In the genomic region with DNA sequence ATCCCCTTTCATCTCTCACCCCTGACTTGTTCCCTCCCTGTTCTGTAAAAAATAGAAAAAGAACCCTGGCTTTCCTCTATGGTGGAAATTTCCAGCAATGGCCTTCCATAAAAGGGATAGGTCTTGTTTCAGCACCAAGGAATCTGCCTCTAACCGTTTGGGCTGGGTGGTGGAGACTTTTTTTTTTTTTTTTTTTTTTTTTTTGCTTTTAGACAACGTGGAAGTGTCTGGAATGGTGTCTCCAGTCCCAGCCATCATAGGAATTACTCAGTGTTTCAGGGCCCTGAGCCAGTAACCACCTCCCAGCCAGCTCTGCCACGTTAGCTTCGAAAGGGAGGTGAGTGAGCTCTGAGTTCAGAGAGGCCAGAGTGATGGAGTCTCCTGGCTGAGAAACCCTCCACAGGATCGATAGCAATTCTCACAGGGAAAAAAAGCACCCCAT, we compare ENCODE assay signal across 9 cellular contexts.
DNase-seq lines count a peak whose midpoint lies in the region; ATAC-seq and TF ChIP-seq lines count a peak whose summit lies in the region.
"Had no signal": no experiment of that assay in that cellular context is flagged by ENCODE, and none has a peak within 500 bp of the region (broad histone marks: within the 10 kb centered on the region; RNA-seq: fewer than 3 reads in every experiment).

No MANE protein-coding gene starts in this region.

- H2AFZ ChIP-seq in PC-3 (ENCODE audit: low read length), result peak overlapping the region; percentile 25; the same call in 1 of the 2 replicates

- H3K27ac ChIP-seq in PC-3 (ENCODE audit: low read length) (no peak overlapping the region), vagina (peak overlapping the region; percentile 94)

- H3K27ac Mint-ChIP-seq in natural killer cell treated with Interleukin-12 subunit alpha and Interleukin-12 subunit beta and Interleukin-15 and Interleukin-18, amount 100 ng/mL, for 72 hours, result no peak overlapping the region
- H3K27ac Mint-ChIP-seq: activated B cell treated with CpG ODN at 0.5 μM for 24 hours; activated naive CD8-positive, alpha-beta T cell had no signal

- peaks cover 2 to 5% of the 10 kb centered on the region in 2 donors for H3K27me3 Mint-ChIP-seq in natural killer cell treated with Interleukin-12 subunit alpha and Interleukin-12 subunit beta and Interleukin-15 and Interleukin-18, amount 100 ng/mL, for 72 hours

- no peak overlapping the region for H3K4me2 ChIP-seq in PC-3 (ENCODE audit: low read length)

- no peaks in the 10 kb centered on the region for H3K9me2 ChIP-seq in PC-3 (replicated peaks; ENCODE audit: low read length)

- H3K36me3 Mint-ChIP-seq in natural killer cell treated with Interleukin-12 subunit alpha and Interleukin-12 subunit beta and Interleukin-15 and Interleukin-18, amount 100 ng/mL, for 72 hours, result no peaks in the 10 kb centered on the region
- H3K36me3 Mint-ChIP-seq: activated naive CD8-positive, alpha-beta T cell had no signal

- H3K9ac ChIP-seq in PC-3 (ENCODE audit: low read length), result no peak overlapping the region

- CTCF ChIA-PET in PC-3 (lab: Charles Lee), result interaction anchor here (0.6 to 3.5 kb wide), 2 partner anchors 8 to 98 kb away, joined by 4 to 38 read pairs; no protein-coding TSS in a partner anchor

- DNase-seq in PC-3 (peak; percentile 64), fibroblast of gingiva (ENCODE audit: low read depth) (peak; percentile 94), myocyte (ENCODE audit: low read depth) (peak; percentile 94), vagina (ENCODE audit: extremely low spot score in 2 of 2) (no peak), DMS114 treated with DMSO at 0.1 percent for 48 hours (lab: John Stamatoyannopoulos, UW; ENCODE audit: unreplicated experiment) (no peak), dermis blood vessel endothelial cell (no peak)
- DNase-seq in natural killer cell treated with Interleukin-12 subunit alpha and Interleukin-12 subunit beta and Interleukin-15 and Interleukin-18, amount 100 ng/mL, for 72 hours (ENCODE audit: low spot score), result no peak
- DNase-seq: activated B cell treated with CpG ODN at 0.5 μM for 24 hours had no signal

- H3K4me3 Mint-ChIP-seq in natural killer cell treated with Interleukin-12 subunit alpha and Interleukin-12 subunit beta and Interleukin-15 and Interleukin-18, amount 100 ng/mL, for 72 hours, result no peak overlapping the region
- H3K4me3 Mint-ChIP-seq: activated B cell treated with CpG ODN at 0.5 μM for 24 hours; activated naive CD8-positive, alpha-beta T cell had no signal

- H3K4me3 ChIP-seq in PC-3 (ENCODE audit: low read length) (no peak overlapping the region), vagina (peak overlapping the region in 1 of 2 donors; percentile 10)

- BruUV-seq in PC-3 (replicated peaks; lab: Mats Ljungman, UMichigan), result no TSS peak

- TF ChIP-seq POLR2A in vagina (IDR thresholded peaks at IDR 0.05), result no peak

- H3K9me3 ChIP-seq in PC-3 (ENCODE audit: low read length) (no peaks in the 10 kb centered on the region), vagina (no peaks in the 10 kb centered on the region)

- no peak for TF ChIP-seq CTCF in PC-3 (conservative IDR thresholded peaks at IDR 0.05; ENCODE audit: low read depth, low read length)
- no peak for TF ChIP-seq CTCF in vagina (IDR thresholded peaks at IDR 0.05)

- POLR2A ChIA-PET in PC-3 (lab: Charles Lee; ENCODE audit: unreplicated experiment), result no interaction called here

- no peaks in the 10 kb centered on the region for H3K79me2 ChIP-seq in PC-3 (ENCODE audit: low read length)

- H3K36me3 ChIP-seq in PC-3 (ENCODE audit: low read depth, low read length) (no peaks in the 10 kb centered on the region), vagina (no peaks in the 10 kb centered on the region)

- no peaks in the 10 kb centered on the region for H3K4me1 Mint-ChIP-seq in natural killer cell treated with Interleukin-12 subunit alpha and Interleukin-12 subunit beta and Interleukin-15 and Interleukin-18, amount 100 ng/mL, for 72 hours (ENCODE audit: low read depth in 2 of 2)
- H3K4me1 Mint-ChIP-seq: activated B cell treated with CpG ODN at 0.5 μM for 24 hours had no signal

- H4K20me1 ChIP-seq in PC-3 (ENCODE audit: low read length), result no peaks in the 10 kb centered on the region

- H3K4me1 ChIP-seq in PC-3 (ENCODE audit: insufficient read depth, low read length) (peaks cover 49% of the 10 kb centered on the region), vagina (peaks cover 35% of the 10 kb centered on the region)

- H3K9me3 Mint-ChIP-seq in natural killer cell treated with Interleukin-12 subunit alpha and Interleukin-12 subunit beta and Interleukin-15 and Interleukin-18, amount 100 ng/mL, for 72 hours, result no peaks in the 10 kb centered on the region
- H3K9me3 Mint-ChIP-seq: activated B cell treated with CpG ODN at 0.5 μM for 24 hours had no signal

- ATAC-seq in PC-3, result no peak
- ATAC-seq in natural killer cell treated with Interleukin-12 subunit alpha and Interleukin-12 subunit beta and Interleukin-15 and Interleukin-18, amount 100 ng/mL, for 72 hours, result no peak

- H3F3A ChIP-seq in PC-3 (ENCODE audit: low read length, unreplicated experiment), result no peaks in the 10 kb centered on the region

- H3K27me3 ChIP-seq in PC-3 (ENCODE audit: low read length) (no peaks in the 10 kb centered on the region), vagina (no peaks in the 10 kb centered on the region)

- intact Hi-C loops in PC-3 (cut with micrococcal nuclease) (no loop called here), vagina (cut with DNase I) (loop anchor here (2.0 kb wide), 1 partner anchor 97 kb away; a partner anchor contains a TSS)

Comparison
In these comparisons a context has a peak if more than half of its experiments do, and no peak if none do; other contexts are left out.
1. DNase-seq: peak in PC-3 (single experiment), fibroblast of gingiva (single experiment) and myocyte (single experiment); none in vagina (0 of 2), DMS114 treated with DMSO at 0.1 percent for 48 hours (single experiment), natural killer cell treated with Interleukin-12 subunit alpha and Interleukin-12 subunit beta and Interleukin-15 and Interleukin-18, amount 100 ng/mL, for 72 hours (single experiment) and dermis blood vessel endothelial cell (single experiment).